ENCODE assay signal across 13 cellular contexts in genomic region chr1:47415728-47416318, GRCh38. TPM values are rescaled to one million over a fixed set of nuclear protein-coding genes. Genes with fewer than 3 reads are reported as not detected.
A peak's percentile ranks its signal among the peaks of the same experiment; 100 is the strongest.
DNase-seq lines count a peak whose midpoint lies in the region; ATAC-seq and TF ChIP-seq lines count a peak whose summit lies in the region.
"Had no signal": no experiment of that assay in that cellular context is flagged by ENCODE, and none has a peak within 500 bp of the region (broad histone marks: within the 10 kb centered on the region; RNA-seq: fewer than 3 reads in every experiment).

FOXE3 (plus strand) TSS chr1:47416285; CDS start chr1:47416316, 31 bp downstream.

- no peak for TF ChIP-seq CTCF in stomach (IDR thresholded peaks at IDR 0.05)
- no peak for TF ChIP-seq CTCF in lower lobe of right lung (IDR thresholded peaks at IDR 0.05)

- no peak within 1 kb of the TSS for H3K9ac ChIP-seq in adipocyte (ENCODE audit: low read length)
- H3K9ac ChIP-seq in Karpas-422 (ENCODE audit: low read length) = no peak within 1 kb of the TSS

- H4K20me1 ChIP-seq in Karpas-422 (ENCODE audit: insufficient read depth, low read depth, low read length) = peaks cover 11% of the 10 kb centered on the region; the same call in 1 of the 2 replicates

- 20 to 30% (median 26%) methylated on average over 13 to 21 of the region's 21 CpGs for WGBS in stomach, 5 donors

- no peaks in the 10 kb centered on the region for H3K9me2 ChIP-seq in Karpas-422 (replicated peaks; ENCODE audit: insufficient read depth, low read length)

- H3K4me3 ChIP-seq in adipocyte (ENCODE audit: low read length) (peak within 1 kb of the TSS; percentile 65), iPS-18c (ENCODE audit: insufficient read depth, low read depth, low read length) (peak within 1 kb of the TSS; percentile 38), stomach (peak within 1 kb of the TSS; percentile 15 to 44 (median 26)), Karpas-422 (ENCODE audit: low read length) (no peak within 1 kb of the TSS), lower lobe of right lung (no peak within 1 kb of the TSS)

- no peaks in the 10 kb centered on the region for H3K36me3 Mint-ChIP-seq in activated T-cell treated with anti-CD3 and anti-CD28 coated beads, Interleukin-2, amount 50 U/mL, for 72 hours (ENCODE audit: insufficient read depth in 2 of 2)

- no peak within 1 kb of the TSS for H3K4me2 ChIP-seq in Karpas-422 (ENCODE audit: low read depth, low read length, poor library complexity, severe bottlenecking)

- peaks cover 8% of the 10 kb centered on the region for H3K4me1 ChIP-seq in adipocyte (ENCODE audit: control insufficient read depth, insufficient read depth, low read length)
- peaks cover 3 to 10% (median 4%) of the 10 kb centered on the region in 4 donors for H3K4me1 ChIP-seq in stomach
- no peaks in the 10 kb centered on the region for H3K4me1 ChIP-seq in Karpas-422 (ENCODE audit: low read length)
- no peaks in the 10 kb centered on the region for H3K4me1 ChIP-seq in lower lobe of right lung

- no peak for DNase-seq in activated T-cell treated with anti-CD3 and anti-CD28 coated beads, Interleukin-2, amount 50 U/mL, for 72 hours
- no peak for DNase-seq in activated T-cell treated with anti-CD3 and anti-CD28 coated beads, Interleukin-2, amount 50 U/mL, for 1 hour
- no peak for DNase-seq in adipocyte (ENCODE audit: low read depth)
- DNase-seq in stomach = no peak
- no peak for DNase-seq in Karpas-422
- DNase-seq in lower lobe of right lung = no peak
- DNase-seq in DMS53 treated with DMSO at 0.1 percent for 48 hours (lab: John Stamatoyannopoulos, UW; ENCODE audit: unreplicated experiment) = no peak
- DNase-seq: C1 segment of cervical spinal cord; MM.1S; NK-92 treated with Interleukin-12 subunit alpha and Interleukin-12 subunit beta, amount 100 ng/mL, for 24 hours had no signal

- H3K9me3 Mint-ChIP-seq in activated T-cell treated with anti-CD3 and anti-CD28 coated beads, Interleukin-2, amount 50 U/mL, for 72 hours = no peaks in the 10 kb centered on the region

- no peaks in the 10 kb centered on the region for H3K79me2 ChIP-seq in Karpas-422 (ENCODE audit: low read length)

- intact Hi-C loops in stomach (cut with DNase I; ENCODE audit: low total_unique reads) = no loop called here
- intact Hi-C loops in lower lobe of right lung (cut with DNase I) = no loop called here

- peaks cover 7% of the 10 kb centered on the region for H3K4me1 Mint-ChIP-seq in activated T-cell treated with anti-CD3 and anti-CD28 coated beads, Interleukin-2, amount 50 U/mL, for 72 hours (ENCODE audit: low read depth)

- no peak within 1 kb of the TSS for H3K27ac Mint-ChIP-seq in activated T-cell treated with anti-CD3 and anti-CD28 coated beads, Interleukin-2, amount 50 U/mL, for 72 hours

- peaks cover 47% of the 10 kb centered on the region for H3K27me3 ChIP-seq in adipocyte (replicated peaks; ENCODE audit: control insufficient read depth, insufficient read depth, low read length)
- H3K27me3 ChIP-seq in stomach = peaks cover 12 to 92% (median 46%) of the 10 kb centered on the region in 3 donors
- no peaks in the 10 kb centered on the region for H3K27me3 ChIP-seq in Karpas-422 (ENCODE audit: low read length)
- peaks cover 39% of the 10 kb centered on the region for H3K27me3 ChIP-seq in lower lobe of right lung (ENCODE audit: low read depth)

- no peak within 1 kb of the TSS for H2AFZ ChIP-seq in Karpas-422 (ENCODE audit: low read length)

- H3K4me3 Mint-ChIP-seq in activated T-cell treated with anti-CD3 and anti-CD28 coated beads, Interleukin-2, amount 50 U/mL, for 72 hours = peak within 1 kb of the TSS; percentile 71 to 79

- TF ChIP-seq POLR2A in stomach (IDR thresholded peaks at IDR 0.05) = no peak

- H3K36me3 ChIP-seq in adipocyte (ENCODE audit: control insufficient read depth, insufficient read depth, low read length, severe bottlenecking) (no peaks in the 10 kb centered on the region), stomach (no peaks in the 10 kb centered on the region), Karpas-422 (ENCODE audit: insufficient read depth, low read length) (no peaks in the 10 kb centered on the region), lower lobe of right lung (no peaks in the 10 kb centered on the region)

- H3K27ac ChIP-seq in stomach (no peak within 1 kb of the TSS), Karpas-422 (ENCODE audit: low read length) (no peak within 1 kb of the TSS), lower lobe of right lung (no peak within 1 kb of the TSS)

- H3K27me3 Mint-ChIP-seq in activated T-cell treated with anti-CD3 and anti-CD28 coated beads, Interleukin-2, amount 50 U/mL, for 72 hours (ENCODE audit: low read depth) = peaks cover 53% of the 10 kb centered on the region

- ATAC-seq in activated T-cell treated with anti-CD3 and anti-CD28 coated beads, Interleukin-2, amount 50 U/mL, for 72 hours (replicated peaks in 1 of 2) = no peak
- no peak for ATAC-seq in lower lobe of right lung

- H3K9me3 ChIP-seq in adipocyte (ENCODE audit: control insufficient read depth, low read length) = no peaks in the 10 kb centered on the region
- H3K9me3 ChIP-seq in iPS-18c (ENCODE audit: control insufficient read depth, insufficient read depth, low read length) = peaks cover 4% of the 10 kb centered on the region
- H3K9me3 ChIP-seq in stomach = no peaks in the 10 kb centered on the region
- H3K9me3 ChIP-seq in Karpas-422 (ENCODE audit: low read length) = no peaks in the 10 kb centered on the region
- no peaks in the 10 kb centered on the region for H3K9me3 ChIP-seq in lower lobe of right lung

- TF ChIP-seq EP300 in stomach (IDR thresholded peaks at IDR 0.05) = no peak

RNA-seq across cellular contexts. Expression of gene FOXE3, which starts in this region (rescaled TPM):
- not detected for total RNA-seq in activated T-cell treated with anti-CD3 and anti-CD28 coated beads, Interleukin-2, amount 50 U/mL, for 72 hours
- not detected for total RNA-seq in stomach
- not detected for polyA plus RNA-seq in stomach
- total RNA-seq in Karpas-422 (2014; rRNA removed; shearing (Covaris generic); ENCODE audit: low replicate concordance) = not detected in 2 replicates
- total RNA-seq in lower lobe of right lung = not detected
- total RNA-seq: cerebellum, skeletal muscle tissue had no signal

Comparison
In these comparisons a context has a peak if more than half of its experiments do, and no peak if none do; other contexts are left out.
1. H3K4me3 ChIP-seq: peak in adipocyte (single experiment), iPS-18c (single experiment) and stomach (4 of 4); none in Karpas-422 (single experiment) and lower lobe of right lung (single experiment).